17 cellular contexts compared by ENCODE assay signal in the genomic region with DNA sequence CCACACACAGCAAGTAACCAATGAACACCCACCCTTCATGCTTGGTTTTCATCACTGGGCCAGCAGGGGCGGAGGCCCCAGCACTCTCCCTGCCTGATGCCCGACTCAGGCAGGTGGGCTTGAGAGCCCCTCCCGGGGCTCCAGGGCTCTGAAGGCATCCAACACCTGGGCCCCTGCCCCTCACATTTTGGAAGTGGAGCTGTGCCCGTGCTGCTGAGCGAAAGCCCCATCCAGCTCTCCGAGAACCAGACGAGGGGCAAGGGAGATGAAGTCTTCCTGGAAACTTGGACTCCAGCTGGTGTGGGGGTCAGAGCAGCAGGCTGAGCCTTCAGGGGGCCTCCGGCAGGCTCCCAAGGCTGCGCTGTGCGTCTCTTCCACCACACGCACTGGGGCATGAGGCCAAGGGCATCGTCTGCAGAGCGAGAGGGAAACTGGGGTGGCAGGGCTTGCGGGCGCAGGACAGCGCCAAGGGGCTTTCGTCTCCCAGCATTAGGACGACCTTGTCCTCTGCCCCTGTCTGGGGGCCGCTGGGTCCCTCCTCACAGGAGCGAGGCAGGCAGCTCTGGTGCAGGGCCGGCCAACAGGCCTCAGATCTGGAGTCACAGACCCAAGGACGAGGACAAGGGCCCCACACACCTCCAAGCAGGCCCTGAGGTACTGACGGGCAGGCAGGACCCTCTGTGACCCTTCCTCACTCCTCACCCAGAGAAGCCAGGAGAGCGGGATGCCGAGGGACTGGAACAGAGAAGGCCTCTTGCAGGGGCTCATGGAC.
"Had no signal": no experiment of that assay in that cellular context is flagged by ENCODE, and none has a peak within 500 bp of the region (broad histone marks: within the 10 kb centered on the region; RNA-seq: fewer than 3 reads in every experiment).

No MANE protein-coding gene starts in this region.

- FAIRE-seq: islet of Langerhans, TTC549 had no signal

- H3K27me3 ChIP-seq: adrenal gland, dorsolateral prefrontal cortex, gastroesophageal sphincter, thyroid gland had no signal

- H3K9me3 ChIP-seq: adrenal gland, gastroesophageal sphincter, heart right ventricle, thyroid gland had no signal

- H3K27ac ChIP-seq: adrenal gland, dorsolateral prefrontal cortex, gastroesophageal sphincter, heart right ventricle, thyroid gland had no signal

- H3K36me3 ChIP-seq: adrenal gland, gastroesophageal sphincter, heart right ventricle, thyroid gland had no signal

- H3K4me3 ChIP-seq: adrenal gland, dorsolateral prefrontal cortex, gastroesophageal sphincter, heart right ventricle, thyroid gland had no signal

- DNase-seq: activated CD4-positive, alpha-beta T cell treated with anti-CD3 and anti-CD28 coated beads, Interleukin-2, amount 10 ng/mL, durations not matched to agents 24 days and 14 days; activated CD4-positive, CD25-positive, alpha-beta regulatory T cell; activated T-cell treated with anti-CD3 and anti-CD28 coated beads, Interleukin-2, amount 50 U/mL, for 4 hours; erythroblast; heart right ventricle; left ventricle myocardium superior; mesenchymal stem cell; natural killer cell; stimulated activated CD4-positive, alpha-beta T cell treated with anti-CD3 and anti-CD28 coated beads, Interleukin-2, amount 100 ng/mL, for 48 hours; SW 1271; thyroid gland had no signal

- ATAC-seq: activated T-cell treated with anti-CD3 and anti-CD28 coated beads, Interleukin-2, amount 50 U/mL, for 4 hours; gastroesophageal sphincter; heart right ventricle; left ventricle myocardium superior; natural killer cell; stimulated activated memory B cell treated with anti-CD40 and anti-IgM and Interleukin-4, amounts not matched to agents 10 μg/mL and 1 μg/mL and 100 μg/mL, for 72 hours had no signal
